8 cellular contexts compared by ENCODE assay signal in genomic region chr3:185824467-185825378, GRCh38. TPM values are rescaled to one million over a fixed set of nuclear protein-coding genes. Genes with fewer than 3 reads are reported as not detected.
DNase-seq lines count a peak whose midpoint lies in the region; ATAC-seq and TF ChIP-seq lines count a peak whose summit lies in the region.

Gene IGF2BP2 (minus strand): TSS chr3:185825042. CDS start chr3:185824960, 82 bp downstream.

- H3K4me1 Mint-ChIP-seq in CD4-positive, alpha-beta memory T cell: peaks cover 5 to 21% (median 11%) of the 10 kb centered on the region in 4 donors
- H3K4me1 Mint-ChIP-seq in immature natural killer cell: peaks cover 18 to 21% of the 10 kb centered on the region in 2 donors

- TF ChIP-seq CTCF in spleen (IDR thresholded peaks at IDR 0.05 in 8 of 11, conservative IDR thresholded peaks at IDR 0.05 in 3 of 11): peak in 2 of 11 experiments; percentile 4 to 11

- WGBS in spleen, 5 donors: 0 to 2% (median 1%) methylated on average over 24 to 109 of the region's 113 CpGs

- H3K27me3 ChIP-seq in CD4-positive, alpha-beta memory T cell (ENCODE audit: insufficient read depth, low read length): peaks cover 25% of the 10 kb centered on the region
- H3K27me3 ChIP-seq in spleen (replicated peaks in 1 of 7): peaks cover 0 to 75% (median 32%) of the 10 kb centered on the region in 7 donors

- no peak within 1 kb of the TSS for H3K27ac ChIP-seq in CD4-positive, alpha-beta memory T cell (ENCODE audit: low read depth, low read length)
- peak within 1 kb of the TSS; percentile 62 to 88 (median 84) for H3K27ac ChIP-seq in spleen

- peaks cover 12% of the 10 kb centered on the region for H3K4me1 ChIP-seq in CD4-positive, alpha-beta memory T cell (ENCODE audit: insufficient read depth, low read length)
- peaks cover 3 to 63% (median 35%) of the 10 kb centered on the region in 6 donors for H3K4me1 ChIP-seq in spleen

- H3K27ac Mint-ChIP-seq in CD4-positive, alpha-beta memory T cell: peak within 1 kb of the TSS in 1 of 7 donors; percentile 80
- H3K27ac Mint-ChIP-seq in immature natural killer cell: peak within 1 kb of the TSS in 3 of 6 donors; percentile 20 to 45 (median 43)

- peak in 1 of 3 donors; percentile 15 for TF ChIP-seq POLR2A in spleen (IDR thresholded peaks at IDR 0.05)

- H3K4me3 ChIP-seq in CD4-positive, alpha-beta memory T cell (ENCODE audit: low read length in 2 of 2): peak within 1 kb of the TSS in 1 of 2 donors; percentile 38
- peak within 1 kb of the TSS; percentile 39 for H3K4me3 ChIP-seq in Jurkat, Clone E6-1 (ENCODE audit: low read length)
- H3K4me3 ChIP-seq in spleen: peak within 1 kb of the TSS; percentile 53 to 88 (median 72)

- H3K36me3 Mint-ChIP-seq in CD4-positive, alpha-beta memory T cell: peaks cover 0 to 1% of the 10 kb centered on the region in 2 donors
- H3K36me3 Mint-ChIP-seq in immature natural killer cell: no peaks in the 10 kb centered on the region

- intact Hi-C loops in CD4-positive, alpha-beta memory T cell (cut with micrococcal nuclease): loop anchor here (10.0 kb wide), 1 partner anchor 110 kb away; the partner anchor contains the start of gene TRA2B
- intact Hi-C loops in spleen (cut with DNase I; ENCODE audit: low total_unique reads): no loop called here

- CTCF ChIA-PET in CD4-positive, alpha-beta memory T cell (lab: Charles Lee; ENCODE audit: partially characterized antibody): no interaction called here

- ATAC-seq in GM19467 (IDR thresholded peaks at IDR 0.05; ENCODE audit: unreplicated experiment): peak; percentile 78

- H3K4me3 Mint-ChIP-seq in CD4-positive, alpha-beta memory T cell: peak within 1 kb of the TSS; percentile 80 to 89 (median 82)
- H3K4me3 Mint-ChIP-seq in immature natural killer cell: peak within 1 kb of the TSS; percentile 74 to 88 (median 86)

- no peaks in the 10 kb centered on the region for H3K36me3 ChIP-seq in CD4-positive, alpha-beta memory T cell (ENCODE audit: insufficient read depth, low read length)
- H3K36me3 ChIP-seq in spleen: no peaks in the 10 kb centered on the region

- POLR2A ChIA-PET in CD4-positive, alpha-beta memory T cell (lab: Charles Lee; ENCODE audit: partially characterized antibody): no interaction called here

- no peaks in the 10 kb centered on the region for H3K9me3 ChIP-seq in CD4-positive, alpha-beta memory T cell (ENCODE audit: control insufficient read depth in 1 of 2, low read length in 2 of 2)
- H3K9me3 ChIP-seq in spleen: no peaks in the 10 kb centered on the region

- peaks cover 42 to 54% of the 10 kb centered on the region in 2 donors for H3K27me3 Mint-ChIP-seq in CD4-positive, alpha-beta memory T cell
- peaks cover 8 to 33% (median 24%) of the 10 kb centered on the region in 3 donors for H3K27me3 Mint-ChIP-seq in immature natural killer cell (ENCODE audit: low read depth in 3 of 3)

- peaks cover 0 to 5% (median 0%) of the 10 kb centered on the region in 8 donors for H3K9me3 Mint-ChIP-seq in CD4-positive, alpha-beta memory T cell
- no peaks in the 10 kb centered on the region for H3K9me3 Mint-ChIP-seq in immature natural killer cell

- peak; percentile 25 to 46 (median 34) for DNase-seq in CD4-positive, alpha-beta memory T cell
- DNase-seq in Jurkat, Clone E6-1 (ENCODE audit: low read depth, low spot score): no peak
- DNase-seq in T1000 (lab: John Stamatoyannopoulos, UW): peak; percentile 73
- DNase-seq in central memory CD4-positive, alpha-beta T cell: peak; percentile 22
- peak; percentile 50 to 53 (median 52) for DNase-seq in immature natural killer cell
- peak; percentile 90 for DNase-seq in spleen
- DNase-seq in COR-L47 (lab: John Stamatoyannopoulos, UW): no peak

RNA-seq across cellular contexts. Expression of gene IGF2BP2, which starts in this region (rescaled TPM):
- total RNA-seq in CD4-positive, alpha-beta memory T cell: not detected
- polyA plus RNA-seq in CD4-positive, alpha-beta memory T cell: not detected
- polyA plus RNA-seq in Jurkat, Clone E6-1 (2012; ENCODE audit: insufficient read depth, insufficient read length): 7.7 TPM
- polyA plus RNA-seq in immature natural killer cell: under 1 TPM; 0.42 to 0.86 (median 0.43) TPM
- 10 to 100 TPM; 10.0 to 21.1 (median 13.8) TPM for total RNA-seq in spleen
- polyA plus RNA-seq in spleen: 1 to 10 TPM; 1.1 to 4.3 (median 2.1) TPM

Comparison
In these comparisons a context has a peak if more than half of its experiments do, and no peak if none do; other contexts are left out.
1. RNA of gene IGF2BP2 (total RNA-seq): 10.0 to 21.1 TPM in spleen; not detected in CD4-positive, alpha-beta memory T cell; every median in the first group is over 4 times any median in the second.
2. Peak in DNase-seq in CD4-positive, alpha-beta memory T cell; RNA of the gene not detected or under 1 TPM.
3. Peak in DNase-seq in immature natural killer cell; RNA of the gene not detected or under 1 TPM.
4. DNase-seq: peak in T1000 (single experiment), central memory CD4-positive, alpha-beta T cell (single experiment) and spleen (single experiment); none in Jurkat, Clone E6-1 (single experiment) and COR-L47 (single experiment).